1 cellular context compared by ENCODE assay signal in the genomic region with DNA sequence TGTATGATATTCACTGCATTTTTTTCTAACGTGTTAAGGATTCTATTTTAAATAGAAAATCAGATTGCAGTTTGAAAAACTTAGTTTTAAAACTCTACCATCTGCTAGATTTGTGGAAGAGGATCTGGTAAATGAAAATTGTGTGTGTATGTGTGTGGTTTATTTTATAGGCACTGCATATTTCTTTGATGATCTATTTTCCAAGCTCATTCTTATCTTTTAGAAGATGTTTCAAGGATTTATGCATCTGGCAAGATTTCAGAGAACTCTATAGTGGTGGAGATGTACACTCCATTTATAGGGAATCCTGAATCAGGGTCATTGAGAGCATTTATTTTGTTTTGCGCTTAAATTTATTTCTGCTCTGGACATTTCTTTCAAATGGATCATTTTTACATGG.
TF ChIP-seq lines count a peak whose summit lies in the region.

No MANE protein-coding gene starts in this region.

TF ChIP-seq in HCT116, 20 proteins besides CTCF, POLR2A, EP300 and RAD21:
- TF ChIP-seq, protein P1, sequence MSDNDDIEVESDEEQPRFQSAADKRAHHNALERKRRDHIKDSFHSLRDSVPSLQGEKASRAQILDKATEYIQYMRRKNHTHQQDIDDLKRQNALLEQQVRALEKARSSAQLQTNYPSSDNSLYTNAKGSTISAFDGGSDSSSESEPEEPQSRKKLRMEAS (IDR thresholded peaks at IDR 0.05): no peak
- TF ChIP-seq CBX3 (IDR thresholded peaks at IDR 0.05; ENCODE audit: low read depth) (no peak), YY1 (IDR thresholded peaks at IDR 0.05; ENCODE audit: extremely low read depth, insufficient replicate concordance, low read depth, low read length) (no peak), SP1 (IDR thresholded peaks at IDR 0.05; ENCODE audit: low read depth) (no peak), EGR1 (IDR thresholded peaks at IDR 0.05; ENCODE audit: low read depth) (no peak), EZH2phosphoT487 (IDR thresholded peaks at IDR 0.05; ENCODE audit: borderline replicate concordance) (no peak), FOSL1 (IDR thresholded peaks at IDR 0.05; ENCODE audit: low read depth) (no peak), JUND (IDR thresholded peaks at IDR 0.05) (no peak), POLR2AphosphoS5 (IDR thresholded peaks at IDR 0.05; ENCODE audit: low read depth, low read length) (no peak)
- TF ChIP-seq, protein P2, sequence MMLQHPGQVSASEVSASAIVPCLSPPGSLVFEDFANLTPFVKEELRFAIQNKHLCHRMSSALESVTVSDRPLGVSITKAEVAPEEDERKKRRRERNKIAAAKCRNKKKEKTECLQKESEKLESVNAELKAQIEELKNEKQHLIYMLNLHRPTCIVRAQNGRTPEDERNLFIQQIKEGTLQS (IDR thresholded peaks at IDR 0.05): no peak
- TF ChIP-seq, protein P3, sequence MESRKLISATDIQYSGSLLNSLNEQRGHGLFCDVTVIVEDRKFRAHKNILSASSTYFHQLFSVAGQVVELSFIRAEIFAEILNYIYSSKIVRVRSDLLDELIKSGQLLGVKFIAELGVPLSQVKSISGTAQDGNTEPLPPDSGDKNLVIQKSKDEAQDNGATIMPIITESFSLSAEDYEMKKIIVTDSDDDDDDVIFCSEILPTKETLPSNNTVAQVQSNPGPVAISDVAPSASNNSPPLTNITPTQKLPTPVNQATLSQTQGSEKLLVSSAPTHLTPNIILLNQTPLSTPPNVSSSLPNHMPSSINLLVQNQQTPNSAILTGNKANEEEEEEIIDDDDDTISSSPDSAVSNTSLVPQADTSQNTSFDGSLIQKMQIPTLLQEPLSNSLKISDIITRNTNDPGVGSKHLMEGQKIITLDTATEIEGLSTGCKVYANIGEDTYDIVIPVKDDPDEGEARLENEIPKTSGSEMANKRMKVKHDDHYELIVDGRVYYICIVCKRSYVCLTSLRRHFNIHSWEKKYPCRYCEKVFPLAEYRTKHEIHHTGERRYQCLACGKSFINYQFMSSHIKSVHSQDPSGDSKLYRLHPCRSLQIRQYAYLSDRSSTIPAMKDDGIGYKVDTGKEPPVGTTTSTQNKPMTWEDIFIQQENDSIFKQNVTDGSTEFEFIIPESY (IDR thresholded peaks at IDR 0.05; ENCODE audit: extremely low read depth, insufficient replicate concordance, low read length): no peak
- TF ChIP-seq, protein P4, sequence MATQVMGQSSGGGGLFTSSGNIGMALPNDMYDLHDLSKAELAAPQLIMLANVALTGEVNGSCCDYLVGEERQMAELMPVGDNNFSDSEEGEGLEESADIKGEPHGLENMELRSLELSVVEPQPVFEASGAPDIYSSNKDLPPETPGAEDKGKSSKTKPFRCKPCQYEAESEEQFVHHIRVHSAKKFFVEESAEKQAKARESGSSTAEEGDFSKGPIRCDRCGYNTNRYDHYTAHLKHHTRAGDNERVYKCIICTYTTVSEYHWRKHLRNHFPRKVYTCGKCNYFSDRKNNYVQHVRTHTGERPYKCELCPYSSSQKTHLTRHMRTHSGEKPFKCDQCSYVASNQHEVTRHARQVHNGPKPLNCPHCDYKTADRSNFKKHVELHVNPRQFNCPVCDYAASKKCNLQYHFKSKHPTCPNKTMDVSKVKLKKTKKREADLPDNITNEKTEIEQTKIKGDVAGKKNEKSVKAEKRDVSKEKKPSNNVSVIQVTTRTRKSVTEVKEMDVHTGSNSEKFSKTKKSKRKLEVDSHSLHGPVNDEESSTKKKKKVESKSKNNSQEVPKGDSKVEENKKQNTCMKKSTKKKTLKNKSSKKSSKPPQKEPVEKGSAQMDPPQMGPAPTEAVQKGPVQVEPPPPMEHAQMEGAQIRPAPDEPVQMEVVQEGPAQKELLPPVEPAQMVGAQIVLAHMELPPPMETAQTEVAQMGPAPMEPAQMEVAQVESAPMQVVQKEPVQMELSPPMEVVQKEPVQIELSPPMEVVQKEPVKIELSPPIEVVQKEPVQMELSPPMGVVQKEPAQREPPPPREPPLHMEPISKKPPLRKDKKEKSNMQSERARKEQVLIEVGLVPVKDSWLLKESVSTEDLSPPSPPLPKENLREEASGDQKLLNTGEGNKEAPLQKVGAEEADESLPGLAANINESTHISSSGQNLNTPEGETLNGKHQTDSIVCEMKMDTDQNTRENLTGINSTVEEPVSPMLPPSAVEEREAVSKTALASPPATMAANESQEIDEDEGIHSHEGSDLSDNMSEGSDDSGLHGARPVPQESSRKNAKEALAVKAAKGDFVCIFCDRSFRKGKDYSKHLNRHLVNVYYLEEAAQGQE (IDR thresholded peaks at IDR 0.05; ENCODE audit: low read depth): no peak
